8 cellular contexts compared by ENCODE assay signal in genomic region chr17:81977211-81978091, GRCh38. TPM values are rescaled to one million over a fixed set of nuclear protein-coding genes. Genes with fewer than 3 reads are reported as not detected.
DNase-seq lines count a peak whose midpoint lies in the region; ATAC-seq and TF ChIP-seq lines count a peak whose summit lies in the region.

Gene ASPSCR1 (plus strand): TSS chr17:81977629. CDS start chr17:81977647, 18 bp downstream.

- H3K4me1 ChIP-seq in ascending aorta = peaks cover 4 to 11% of the 10 kb centered on the region in 2 donors
- peaks cover 17% of the 10 kb centered on the region for H3K4me1 ChIP-seq in vagina

- H3K9me3 ChIP-seq in ascending aorta (peaks cover 0 to 7% of the 10 kb centered on the region in 2 donors), vagina (no peaks in the 10 kb centered on the region)

- H3K27ac ChIP-seq in ascending aorta (peak within 1 kb of the TSS; percentile 79 to 95), vagina (peak within 1 kb of the TSS; percentile 84)

- no peaks in the 10 kb centered on the region for H3K27me3 ChIP-seq in ascending aorta
- no peaks in the 10 kb centered on the region for H3K27me3 ChIP-seq in vagina

- H3K36me3 ChIP-seq in ascending aorta (peaks cover 0 to 8% of the 10 kb centered on the region in 2 donors), vagina (no peaks in the 10 kb centered on the region)

- DNase-seq in NCI-H146 treated with DMSO at 0.1 percent for 48 hours (lab: John Stamatoyannopoulos, UW; ENCODE audit: unreplicated experiment) (peak; percentile 63), T-helper 22 cell (ENCODE audit: low read depth) (peak; percentile 80), ascending aorta (ENCODE audit: low spot score in 2 of 2) (peak; percentile 54 to 93), hepatic stellate cell (ENCODE audit: low spot score) (peak; percentile 85), renal cortical epithelial cell (ENCODE audit: low read depth) (peak; percentile 60), vagina (ENCODE audit: extremely low spot score in 2 of 2) (no peak)

- TF ChIP-seq POLR2A in vagina (IDR thresholded peaks at IDR 0.05) = peak in 1 of 2 donors; percentile 64

- intact Hi-C loops in ascending aorta (cut with DNase I) (loop anchor here (1.0 kb wide), 3 partner anchors 26 to 50 kb away; partner anchors contain the start of genes LRRC45 and MAFG), vagina (cut with DNase I) (loop anchor here (5.0 kb wide), 1 partner anchor 45 kb away; the partner anchor contains the start of genes CENPX and LRRC45)

- ATAC-seq in GM18498 (IDR thresholded peaks at IDR 0.05; ENCODE audit: unreplicated experiment) = peak; percentile 88
- peak; percentile 83 for ATAC-seq in HG02840 (IDR thresholded peaks at IDR 0.05; ENCODE audit: low FRiP score, unreplicated experiment)

- peak within 1 kb of the TSS; percentile 74 to 84 for H3K4me3 ChIP-seq in ascending aorta
- peak within 1 kb of the TSS; percentile 66 to 72 for H3K4me3 ChIP-seq in vagina

- TF ChIP-seq CTCF in ascending aorta (IDR thresholded peaks at IDR 0.05) (peak in 1 of 3 experiments; percentile 18), vagina (IDR thresholded peaks at IDR 0.05) (no peak)

RNA-seq across cellular contexts. Expression of gene ASPSCR1, which starts in this region (rescaled TPM):
- total RNA-seq in ascending aorta (45.1 TPM), renal cortical epithelial cell (12.6 and 18.8 TPM in 2 replicates), vagina (31.2 TPM)

Comparison
In these comparisons a context has a peak if more than half of its experiments do, and no peak if none do; other contexts are left out.
1. DNase-seq: peak in NCI-H146 treated with DMSO at 0.1 percent for 48 hours (single experiment), T-helper 22 cell (single experiment), ascending aorta (2 of 2), hepatic stellate cell (single experiment) and renal cortical epithelial cell (single experiment); none in vagina (0 of 2).